Comparison of ENCODE assay signal across 8 cellular contexts in genomic region chr5:154221371-154221896, GRCh38. TPM values are rescaled to one million over a fixed set of nuclear protein-coding genes. Genes with fewer than 3 reads are reported as not detected.
DNase-seq lines count a peak whose midpoint lies in the region; ATAC-seq and TF ChIP-seq lines count a peak whose summit lies in the region.

No MANE protein-coding gene starts in this region.

- ATAC-seq in HCT116, result peak; percentile 66

- peaks cover 4% of the 10 kb centered on the region for H3K79me1 ChIP-seq in mesendoderm (ENCODE audit: low read length)

- no peak overlapping the region for H3K4ac ChIP-seq in mesendoderm (ENCODE audit: low read depth, low read length)

- H3K9ac ChIP-seq in HCT116 (ENCODE audit: low read length), result peak overlapping the region; percentile 49
- peak overlapping the region; percentile 13 for H3K9ac ChIP-seq in mesendoderm (ENCODE audit: low read length)
- H3K9ac ChIP-seq in subcutaneous abdominal adipose tissue (ENCODE audit: low read length in 5 of 5), result peak overlapping the region in 3 of 5 donors; percentile 30 to 71 (median 49)

- no peaks in the 10 kb centered on the region for H3K36me3 ChIP-seq in HCT116 (ENCODE audit: control insufficient read depth in 1 of 2, insufficient read depth in 2 of 2, low read length in 2 of 2)
- H3K36me3 ChIP-seq in mesendoderm (ENCODE audit: control insufficient read depth, insufficient read depth, low read length), result no peaks in the 10 kb centered on the region
- peaks cover 0 to 3% (median 0%) of the 10 kb centered on the region in 5 donors for H3K36me3 ChIP-seq in subcutaneous abdominal adipose tissue (ENCODE audit: control insufficient read depth in 5 of 5, insufficient read depth in 5 of 5, low read length in 5 of 5)

- H3K27ac ChIP-seq in HCT116 (ENCODE audit: low read depth, low read length), result peak overlapping the region; percentile 51
- no peak overlapping the region for H3K27ac ChIP-seq in mesendoderm (ENCODE audit: low read depth, low read length)
- no peak overlapping the region for H3K27ac ChIP-seq in subcutaneous abdominal adipose tissue (ENCODE audit: low read depth, low read length)

- H2BK5ac ChIP-seq in mesendoderm (ENCODE audit: low read length), result no peak overlapping the region

- DNase-seq in AG09319 (ENCODE audit: extremely low read depth, low read depth), result peak; percentile 37
- peak; percentile 37 for DNase-seq in HCT116 (ENCODE audit: low read depth, low spot score)
- DNase-seq in T follicular helper cell (ENCODE audit: low read depth), result peak; percentile 24
- DNase-seq in astrocyte of the hippocampus (ENCODE audit: low read depth, low spot score), result peak; percentile 95
- peak; percentile 49 for DNase-seq in mesendoderm
- no peak for DNase-seq in erythroblast (lab: John Stamatoyannopoulos, UW)
- DNase-seq in cerebellar nuclear complex (lab: John Stamatoyannopoulos, UW), result no peak

- peak overlapping the region; percentile 11 for H3K18ac ChIP-seq in mesendoderm (ENCODE audit: low read length)

- TF ChIP-seq RAD21 in HCT116 (IDR thresholded peaks at IDR 0.05; ENCODE audit: low read depth), result no peak

- H3K4me2 ChIP-seq in HCT116 (ENCODE audit: low read length) (peak overlapping the region; percentile 68), mesendoderm (ENCODE audit: low read length) (no peak overlapping the region)

- peak overlapping the region; percentile 47 for H3K56ac ChIP-seq in mesendoderm (ENCODE audit: low read length)

- H3K23ac ChIP-seq in mesendoderm (ENCODE audit: low read length), result no peak overlapping the region

- H2AFZ ChIP-seq in HCT116 (ENCODE audit: low read depth, low read length, poor library complexity, severe bottlenecking), result no peak overlapping the region

- H3K4me1 ChIP-seq in HCT116 (ENCODE audit: control insufficient read depth in 1 of 2, insufficient read depth in 2 of 2, low read length in 2 of 2) (peaks cover 27 to 45% of the 10 kb centered on the region in 2 experiments), mesendoderm (ENCODE audit: control insufficient read depth, low read depth, low read length) (peaks cover 4% of the 10 kb centered on the region), subcutaneous abdominal adipose tissue (ENCODE audit: control insufficient read depth in 5 of 5, insufficient read depth in 5 of 5, low read length in 5 of 5) (peaks cover 0 to 27% (median 12%) of the 10 kb centered on the region in 5 donors)

- H3K9me2 ChIP-seq in HCT116 (ENCODE audit: insufficient read depth), result no peaks in the 10 kb centered on the region

- H2BK15ac ChIP-seq in mesendoderm (replicated peaks; ENCODE audit: low read depth), result no peak overlapping the region

- CTCF ChIA-PET in HCT116 (lab: Charles Lee), result no interaction called here

- TF ChIP-seq POLR2A in HCT116 (IDR thresholded peaks at IDR 0.05; ENCODE audit: borderline replicate concordance, extremely low read depth, insufficient read depth, insufficient read length) (no peak), erythroblast (IDR thresholded peaks at IDR 0.05; ENCODE audit: low read length) (no peak)

- POLR2A ChIA-PET in HCT116 (lab: Charles Lee), result no interaction called here

- H3K27me3 ChIP-seq in HCT116 (ENCODE audit: insufficient read depth, low read length) (no peaks in the 10 kb centered on the region), mesendoderm (ENCODE audit: insufficient read depth, low read length, poor library complexity) (no peaks in the 10 kb centered on the region), subcutaneous abdominal adipose tissue (ENCODE audit: control insufficient read depth in 5 of 5, insufficient read depth in 4 of 5, low read length in 5 of 5) (no peaks in the 10 kb centered on the region)

- TF ChIP-seq CTCF in AG09319 (IDR thresholded peaks at IDR 0.05; ENCODE audit: low read depth, low read length), result no peak
- TF ChIP-seq CTCF in HCT116 (IDR thresholded peaks at IDR 0.05 in 2 of 3, conservative IDR thresholded peaks at IDR 0.05 in 1 of 3; ENCODE audit: borderline replicate concordance in 1 of 3, insufficient read depth in 1 of 3, low read depth in 2 of 3, low read length in 2 of 3), result no peak

- H2BK120ac ChIP-seq in mesendoderm (ENCODE audit: low read depth, low read length), result no peak overlapping the region

- no peak overlapping the region for H4K8ac ChIP-seq in mesendoderm (ENCODE audit: low read depth, low read length)

- H4K20me1 ChIP-seq in HCT116 (ENCODE audit: insufficient read depth), result no peaks in the 10 kb centered on the region

- intact Hi-C loops in HCT116 (cut with micrococcal nuclease), result no loop called here

- H4K5ac ChIP-seq in mesendoderm (ENCODE audit: low read length), result no peak overlapping the region

- no peaks in the 10 kb centered on the region for H3K79me2 ChIP-seq in HCT116 (ENCODE audit: insufficient read depth, low read length)
- no peaks in the 10 kb centered on the region for H3K79me2 ChIP-seq in mesendoderm (ENCODE audit: control insufficient read depth, insufficient read depth, low read length)

- RAD21 ChIA-PET in HCT116 (lab: Charles Lee; ENCODE audit: low non-redundant PET in 1 of 2, low total read pairs in 2 of 2, uncharacterized antibody in 2 of 2, unreplicated experiment in 2 of 2), result no interaction called here

- no peak overlapping the region for H2AK5ac ChIP-seq in mesendoderm (ENCODE audit: low read length)

- no CpG with 5 or more reads among the region's 8 CpGs for WGBS in mesendoderm (ENCODE audit: extremely low coverage, insufficient coverage, low lambda C conversion rate)

- BruUV-seq in HCT116 (replicated peaks; lab: Mats Ljungman, UMichigan), result no TSS peak

- H3K9me3 ChIP-seq in HCT116 (ENCODE audit: control insufficient read depth in 1 of 2, insufficient read depth in 1 of 2, low read depth in 1 of 2, low read length in 2 of 2) (no peaks in the 10 kb centered on the region), subcutaneous abdominal adipose tissue (ENCODE audit: control insufficient read depth in 5 of 5, low read length in 5 of 5) (no peaks in the 10 kb centered on the region)

- H3K4me3 ChIP-seq in HCT116 (replicated peaks in 1 of 2; ENCODE audit: low read depth in 1 of 2, low read length in 2 of 2), result peak overlapping the region in 1 of 2 experiments; percentile 35; a peak in 2 of 4 replicates
- H3K4me3 ChIP-seq in mesendoderm (ENCODE audit: low read length), result no peak overlapping the region
- no peak overlapping the region for H3K4me3 ChIP-seq in subcutaneous abdominal adipose tissue (ENCODE audit: low read depth in 1 of 5, low read length in 5 of 5)

TF ChIP-seq in HCT116, 20 proteins besides CTCF, POLR2A, EP300 and RAD21:
- TF ChIP-seq ZNF274 (IDR thresholded peaks at IDR 0.05; ENCODE audit: low read depth, low read length) (no peak), CEBPB (IDR thresholded peaks at IDR 0.05; ENCODE audit: low read depth) (no peak), SP1 (IDR thresholded peaks at IDR 0.05; ENCODE audit: low read depth) (no peak), CBX3 (IDR thresholded peaks at IDR 0.05; ENCODE audit: low read depth) (0 out of 2 replicates have a peak, but pooled peaks have one; percentile 11), MAX (IDR thresholded peaks at IDR 0.05) (peak; percentile 30)
TF ChIP-seq in HCT116: peak in this region for 2.

RNA-seq across cellular contexts. Expression of gene GALNT10, which starts 30.9 kb away (rescaled TPM):
- 27.8 TPM for total RNA-seq in HCT116 (2021; ENCODE audit: unreplicated experiment)
- 15.6 and 17.1 TPM in 2 replicates for polyA plus RNA-seq in HCT116 (2012)
- polyA plus RNA-seq in mesendoderm (2013, experiment 1 of 2), result 23.1 TPM
- 22.1 TPM for polyA plus RNA-seq in mesendoderm (2013, experiment 2 of 2)

Comparison
In these comparisons a context has a peak if more than half of its experiments do, and no peak if none do; other contexts are left out.
1. DNase-seq: peak in AG09319 (single experiment), HCT116 (single experiment), T follicular helper cell (single experiment), astrocyte of the hippocampus (single experiment) and mesendoderm (single experiment); none in erythroblast (0 of 2) and cerebellar nuclear complex (0 of 2).
2. Peak in every context shown above with its lines, with median percentiles within 50 percentile points of each other: H3K9ac ChIP-seq.